In genomic region chr16:20940864-20941634, GRCh38 we compare ENCODE assay signal across 22 cellular contexts. TPM values are rescaled to one million over a fixed set of nuclear protein-coding genes. Genes with fewer than 3 reads are reported as not detected.
DNase-seq lines count a peak whose midpoint lies in the region; ATAC-seq and TF ChIP-seq lines count a peak whose summit lies in the region.
"Had no signal": no experiment of that assay in that cellular context is flagged by ENCODE, and none has a peak within 500 bp of the region (broad histone marks: within the 10 kb centered on the region; RNA-seq: fewer than 3 reads in every experiment).

No MANE protein-coding gene starts in this region.

- no peaks in the 10 kb centered on the region for H3K79me2 ChIP-seq in neural progenitor cell (ENCODE audit: low read depth)

- TF ChIP-seq CTCF in neural progenitor cell (IDR thresholded peaks at IDR 0.05) (no peak), foreskin keratinocyte (conservative IDR thresholded peaks at IDR 0.05) (no peak), gastroesophageal sphincter (IDR thresholded peaks at IDR 0.05) (no peak)

- TF ChIP-seq EP300 in gastroesophageal sphincter (IDR thresholded peaks at IDR 0.05): no peak

- H3K27ac ChIP-seq in neural progenitor cell (no peak overlapping the region), foreskin keratinocyte (no peak overlapping the region), gastroesophageal sphincter (no peak overlapping the region)
- H3K27ac ChIP-seq: adrenal gland, KMS-11, PC-9, VCaP had no signal

- no peak overlapping the region for H3K9ac ChIP-seq in neural progenitor cell
- H3K9ac ChIP-seq: KMS-11 had no signal

- H3F3A ChIP-seq in neural progenitor cell (ENCODE audit: low read depth): no peaks in the 10 kb centered on the region

- no peaks in the 10 kb centered on the region for H3K27me3 ChIP-seq in neural progenitor cell
- no peaks in the 10 kb centered on the region for H3K27me3 ChIP-seq in foreskin keratinocyte
- H3K27me3 ChIP-seq in gastroesophageal sphincter: no peaks in the 10 kb centered on the region
- H3K27me3 ChIP-seq: adrenal gland had no signal

- H3K27me3 Mint-ChIP-seq in activated T-cell treated with anti-CD3 and anti-CD28 coated beads, Interleukin-2, amount 50 U/mL, for 24 hours: peaks cover 4% of the 10 kb centered on the region
- H3K27me3 Mint-ChIP-seq in activated CD4-positive, alpha-beta memory T cell treated with anti-CD3 and anti-CD28 coated beads for 36 hours: peaks cover 7% of the 10 kb centered on the region
- peaks cover 9% of the 10 kb centered on the region for H3K27me3 Mint-ChIP-seq in neural progenitor cell (ENCODE audit: insufficient read depth, low read depth)

- no peak overlapping the region for H2AFZ ChIP-seq in neural progenitor cell (replicated peaks)
- H2AFZ ChIP-seq: PC-9 had no signal

- H3K27ac Mint-ChIP-seq in activated T-cell treated with anti-CD3 and anti-CD28 coated beads, Interleukin-2, amount 50 U/mL, for 24 hours: peak overlapping the region; percentile 13
- no peak overlapping the region for H3K27ac Mint-ChIP-seq in activated CD4-positive, alpha-beta memory T cell treated with anti-CD3 and anti-CD28 coated beads for 36 hours
- peak overlapping the region; percentile 13 for H3K27ac Mint-ChIP-seq in neural progenitor cell

- no peak overlapping the region for H3K4me2 ChIP-seq in neural progenitor cell
- H3K4me2 ChIP-seq: KMS-11, PC-9 had no signal

- WGBS in gastroesophageal sphincter (ENCODE audit: low coverage in 1 of 2), 2 donors: 68 to 75% methylated on average over 1 to 3 of the region's 6 CpGs

- H3K4me3 ChIP-seq in neural progenitor cell (no peak overlapping the region), gastroesophageal sphincter (no peak overlapping the region)
- H3K4me3 ChIP-seq: adrenal gland, PC-9 had no signal

- H3K4me1 ChIP-seq in neural progenitor cell (no peaks in the 10 kb centered on the region), foreskin keratinocyte (no peaks in the 10 kb centered on the region), gastroesophageal sphincter (no peaks in the 10 kb centered on the region)
- H3K4me1 ChIP-seq: adrenal gland had no signal

- H3K9me3 Mint-ChIP-seq in activated T-cell treated with anti-CD3 and anti-CD28 coated beads, Interleukin-2, amount 50 U/mL, for 24 hours: no peaks in the 10 kb centered on the region
- H3K9me3 Mint-ChIP-seq in activated CD4-positive, alpha-beta memory T cell treated with anti-CD3 and anti-CD28 coated beads for 36 hours: no peaks in the 10 kb centered on the region
- H3K9me3 Mint-ChIP-seq in neural progenitor cell: no peaks in the 10 kb centered on the region
- H3K9me3 Mint-ChIP-seq: neural crest cell had no signal

- H3K9me3 ChIP-seq in neural progenitor cell (ENCODE audit: low read depth) (no peaks in the 10 kb centered on the region), gastroesophageal sphincter (no peaks in the 10 kb centered on the region)
- H3K9me3 ChIP-seq: adrenal gland had no signal

- no peak for ATAC-seq in foreskin keratinocyte
- no peak for ATAC-seq in gastroesophageal sphincter

- no peaks in the 10 kb centered on the region for H4K20me1 ChIP-seq in neural progenitor cell (ENCODE audit: low read depth)

- intact Hi-C loops in activated CD4-positive, alpha-beta memory T cell treated with anti-CD3 and anti-CD28 coated beads for 36 hours (cut with micrococcal nuclease): loop anchor here (2.0 to 10.0 kb wide), 2 partner anchors 30 to 166 kb away; no protein-coding TSS in a partner anchor

- no peak for TF ChIP-seq POLR2A in gastroesophageal sphincter (IDR thresholded peaks at IDR 0.05)

- POLR2A ChIA-PET in activated CD4-positive, alpha-beta memory T cell treated with anti-CD3 and anti-CD28 coated beads for 36 hours (lab: Charles Lee): interaction anchor here (0.7 to 2.3 kb wide), 2 partner anchors 41 to 639 kb away, joined by 5 read pairs; partner anchors contain the start of gene DCUN1D3

- DNase-seq in activated T-cell treated with anti-CD3 and anti-CD28 coated beads, Interleukin-2, amount 50 U/mL, for 24 hours: no peak
- DNase-seq in activated T-cell treated with anti-CD3 and anti-CD28 coated beads for 4 hours: no peak
- DNase-seq in MV-4-11 (lab: John Stamatoyannopoulos, UW): peak; percentile 61
- DNase-seq in activated CD4-positive, alpha-beta memory T cell treated with anti-CD3 and anti-CD28 coated beads for 36 hours: peak; percentile 51
- no peak for DNase-seq in neural progenitor cell (ENCODE audit: low spot score)
- no peak for DNase-seq in NCI-H2081 treated with DMSO at 0.1 percent for 48 hours (lab: John Stamatoyannopoulos, UW)
- no peak for DNase-seq in foreskin keratinocyte
- DNase-seq: activated CD8-positive, alpha-beta memory T cell treated with anti-CD3 and anti-CD28 coated beads, Interleukin-2, amount 50 U/mL, for 48 hours; adrenal gland; central memory CD4-positive, alpha-beta T cell; COR-L47; effector CD8-positive, alpha-beta T cell; EL; GOT3; NCI-H1930; NCI-H510A treated with DMSO at 0.1 percent for 48 hours; PC-9; substantia nigra had no signal

- CTCF ChIA-PET in activated CD4-positive, alpha-beta memory T cell treated with anti-CD3 and anti-CD28 coated beads for 36 hours (lab: Charles Lee): interaction anchor here (1.0 to 1.8 kb wide), 2 partner anchors 30 to 91 kb away, joined by 3 to 6 read pairs; no protein-coding TSS in a partner anchor

- H3K4me3 Mint-ChIP-seq in activated T-cell treated with anti-CD3 and anti-CD28 coated beads, Interleukin-2, amount 50 U/mL, for 24 hours: no peak overlapping the region
- no peak overlapping the region for H3K4me3 Mint-ChIP-seq in activated CD4-positive, alpha-beta memory T cell treated with anti-CD3 and anti-CD28 coated beads for 36 hours
- H3K4me3 Mint-ChIP-seq in neural progenitor cell: no peak overlapping the region
- H3K4me3 Mint-ChIP-seq: neural crest cell had no signal

- peaks cover 56% of the 10 kb centered on the region for H3K4me1 Mint-ChIP-seq in activated T-cell treated with anti-CD3 and anti-CD28 coated beads, Interleukin-2, amount 50 U/mL, for 24 hours (ENCODE audit: low read depth)
- peaks cover 45% of the 10 kb centered on the region for H3K4me1 Mint-ChIP-seq in activated CD4-positive, alpha-beta memory T cell treated with anti-CD3 and anti-CD28 coated beads for 36 hours (ENCODE audit: low read depth)
- H3K4me1 Mint-ChIP-seq in neural progenitor cell: no peaks in the 10 kb centered on the region
- H3K4me1 Mint-ChIP-seq: neural crest cell had no signal

- H3K36me3 Mint-ChIP-seq in activated T-cell treated with anti-CD3 and anti-CD28 coated beads, Interleukin-2, amount 50 U/mL, for 24 hours (ENCODE audit: low read depth): no peaks in the 10 kb centered on the region
- H3K36me3 Mint-ChIP-seq in activated CD4-positive, alpha-beta memory T cell treated with anti-CD3 and anti-CD28 coated beads for 36 hours: no peaks in the 10 kb centered on the region
- H3K36me3 Mint-ChIP-seq in neural progenitor cell: no peaks in the 10 kb centered on the region

- no peaks in the 10 kb centered on the region for H3K36me3 ChIP-seq in neural progenitor cell
- H3K36me3 ChIP-seq in gastroesophageal sphincter: no peaks in the 10 kb centered on the region
- H3K36me3 ChIP-seq: adrenal gland had no signal

RNA-seq across cellular contexts. Expression of gene LYRM1, which starts 40.5 kb away (rescaled TPM):
- 10 to 100 TPM; 26.5 to 28.0 TPM for total RNA-seq in activated CD4-positive, alpha-beta memory T cell treated with anti-CD3 and anti-CD28 coated beads for 36 hours
- 60.5 and 61.8 TPM in 2 replicates for total RNA-seq in neural progenitor cell (ENCODE audit: low replicate concordance)
- total RNA-seq in foreskin keratinocyte: 24.9 and 25.3 TPM in 2 replicates
- 19.1 and 19.7 TPM in 2 replicates for polyA plus RNA-seq in foreskin keratinocyte
- total RNA-seq in gastroesophageal sphincter: 10 to 100 TPM; 54.3 to 88.7 (median 58.7) TPM

RNA-seq across cellular contexts. Expression of gene DCUN1D3, which starts 40.9 kb away (rescaled TPM):
- 1 to 10 TPM; 5.9 TPM for total RNA-seq in activated CD4-positive, alpha-beta memory T cell treated with anti-CD3 and anti-CD28 coated beads for 36 hours
- total RNA-seq in neural progenitor cell (ENCODE audit: low replicate concordance) (15.4 and 18.2 TPM in 2 replicates), foreskin keratinocyte (10.9 and 11.3 TPM in 2 replicates), gastroesophageal sphincter (10 to 100 TPM; 28.6 to 35.7 (median 33.5) TPM)
- 2.9 and 3.5 TPM in 2 replicates for polyA plus RNA-seq in foreskin keratinocyte

Comparison
In these comparisons a context has a peak if more than half of its experiments do, and no peak if none do; other contexts are left out.
1. DNase-seq: peak in MV-4-11 (single experiment) and activated CD4-positive, alpha-beta memory T cell treated with anti-CD3 and anti-CD28 coated beads for 36 hours (single experiment); none in activated T-cell treated with anti-CD3 and anti-CD28 coated beads, Interleukin-2, amount 50 U/mL, for 24 hours (single experiment), activated T-cell treated with anti-CD3 and anti-CD28 coated beads for 4 hours (single experiment), neural progenitor cell (single experiment), NCI-H2081 treated with DMSO at 0.1 percent for 48 hours (single experiment) and foreskin keratinocyte (0 of 2).